In genomic region chr4:26856906-26857277, GRCh38 we compare ENCODE assay signal across 8 cellular contexts. TPM values are rescaled to one million over a fixed set of nuclear protein-coding genes. Genes with fewer than 3 reads are reported as not detected.
DNase-seq lines count a peak whose midpoint lies in the region; ATAC-seq and TF ChIP-seq lines count a peak whose summit lies in the region.

No MANE protein-coding gene starts in this region.

- ATAC-seq in naive B cell (ENCODE audit: low read depth in 2 of 2): no peak
- no peak for ATAC-seq in GM18519 (IDR thresholded peaks at IDR 0.05; ENCODE audit: low FRiP score, unreplicated experiment)
- no peak for ATAC-seq in HG02623 (IDR thresholded peaks at IDR 0.05; ENCODE audit: unreplicated experiment)

- peaks cover 0 to 4% (median 0%) of the 10 kb centered on the region in 3 donors for H3K27me3 Mint-ChIP-seq in naive B cell

- H3K36me3 Mint-ChIP-seq in naive B cell: no peaks in the 10 kb centered on the region

- DNase-seq in AG09309 (ENCODE audit: low read depth) (no peak), naive B cell (no peak), H4 (ENCODE audit: low spot score) (no peak), 8988T (no peak)

- H3K4me3 ChIP-seq in AG09309 (ENCODE audit: control insufficient read depth, low read depth, low read length): peak overlapping the region; percentile 64

- H3K9me3 ChIP-seq in KOPT-K1 (ENCODE audit: insufficient read depth, low read length, poor library complexity, severe bottlenecking): no peaks in the 10 kb centered on the region

- H3K27ac ChIP-seq in KOPT-K1 (ENCODE audit: low read depth, low read length, poor library complexity, severe bottlenecking): peak overlapping the region; percentile 69
- peak overlapping the region; percentile 93 for H3K27ac ChIP-seq in cingulate gyrus (ENCODE audit: low read depth, low read length)

- no peaks in the 10 kb centered on the region for H3K9me3 Mint-ChIP-seq in naive B cell

- TF ChIP-seq CTCF in AG09309 (IDR thresholded peaks at IDR 0.05; ENCODE audit: control insufficient read depth, insufficient read depth, low read depth, low read length, missing control alignments): no peak

- H3K27ac Mint-ChIP-seq in naive B cell: peak overlapping the region; percentile 95 to 99 (median 99)

- H3K36me3 ChIP-seq in KOPT-K1 (ENCODE audit: insufficient read depth, low read length): no peaks in the 10 kb centered on the region

- H3K4me1 Mint-ChIP-seq in naive B cell: peaks cover 36 to 49% (median 40%) of the 10 kb centered on the region in 3 donors

- H3K4me3 Mint-ChIP-seq in naive B cell: peak overlapping the region; percentile 88 to 100 (median 97)

RNA-seq across cellular contexts. Expression of gene STIM2, which starts 3.7 kb away (rescaled TPM):
- 10 to 100 TPM; 35.5 to 63.2 (median 46.0) TPM for polyA plus RNA-seq in naive B cell (ENCODE audit: low read depth in 6 of 6)
- 34.2 and 44.4 TPM in 2 replicates for total RNA-seq in H4 (2014; rRNA removed; shearing (Covaris generic))
